24 cellular contexts compared by ENCODE assay signal in genomic region chr1:155313266-155313665, GRCh38. TPM values are rescaled to one million over a fixed set of nuclear protein-coding genes. Genes with fewer than 3 reads are reported as not detected.
DNase-seq lines count a peak whose midpoint lies in the region; ATAC-seq and TF ChIP-seq lines count a peak whose summit lies in the region.
"Had no signal": no experiment of that assay in that cellular context is flagged by ENCODE, and none has a peak within 500 bp of the region (broad histone marks: within the 10 kb centered on the region; RNA-seq: fewer than 3 reads in every experiment).

No MANE protein-coding gene starts in this region.

- no peak overlapping the region for H3K4me3 ChIP-seq in CD4-positive, alpha-beta memory T cell (ENCODE audit: low read length in 2 of 2)
- H3K4me3 ChIP-seq in IMR-90 (ENCODE audit: insufficient read depth, low read depth, low read length) = no peak overlapping the region
- no peak overlapping the region for H3K4me3 ChIP-seq in neural progenitor cell
- H3K4me3 ChIP-seq: gastroesophageal sphincter, GM23248, spleen had no signal

- POLR2A ChIA-PET in CD4-positive, alpha-beta memory T cell (lab: Charles Lee; ENCODE audit: partially characterized antibody) = interaction anchor here (1.1 kb wide), 1 partner anchor 57 kb away, joined by 3 read pairs; no protein-coding TSS in a partner anchor
- POLR2A ChIA-PET in IMR-90 (lab: Charles Lee; ENCODE audit: unreplicated experiment) = no interaction called here

- no peak for DNase-seq in CD4-positive, alpha-beta memory T cell
- no peak for DNase-seq in IMR-90
- no peak for DNase-seq in endothelial cell (ENCODE audit: low spot score)
- no peak for DNase-seq in neural progenitor cell (ENCODE audit: low spot score)
- DNase-seq in GM19238 (ENCODE audit: insufficient read length, low spot score) = no peak
- no peak for DNase-seq in inferior parietal cortex (ENCODE audit: extremely low spot score)
- DNase-seq: GM23248; mesendoderm; naive thymus-derived CD8-positive, alpha-beta T cell; NCI-H1105; NCI-H1930; NCI-H69; SHP77 treated with DMSO at 0.1 percent for 48 hours; spleen had no signal

- peaks cover 10% of the 10 kb centered on the region; the same call in 1 of the 2 replicates for H3K9me1 ChIP-seq in IMR-90 (ENCODE audit: insufficient read depth, low read length)

- H3K27me3 ChIP-seq in CD4-positive, alpha-beta memory T cell (ENCODE audit: insufficient read depth, low read length) = no peaks in the 10 kb centered on the region
- H3K27me3 ChIP-seq in IMR-90 (ENCODE audit: control insufficient read depth, insufficient read depth, low read length) (no peaks in the 10 kb centered on the region), neural progenitor cell (no peaks in the 10 kb centered on the region)
- H3K27me3 ChIP-seq: gastroesophageal sphincter, spleen had no signal

- no peaks in the 10 kb centered on the region for H3K9me3 ChIP-seq in CD4-positive, alpha-beta memory T cell (ENCODE audit: control insufficient read depth in 1 of 2, low read length in 2 of 2)
- no peaks in the 10 kb centered on the region for H3K9me3 ChIP-seq in IMR-90 (ENCODE audit: control insufficient read depth, insufficient read depth, low read length)
- no peaks in the 10 kb centered on the region for H3K9me3 ChIP-seq in neural progenitor cell (ENCODE audit: low read depth)
- H3K9me3 ChIP-seq: gastroesophageal sphincter, spleen had no signal

- H3K18ac ChIP-seq in IMR-90 (ENCODE audit: low read depth, low read length) = no peak overlapping the region

- no peak overlapping the region for H3K27ac ChIP-seq in CD4-positive, alpha-beta memory T cell (ENCODE audit: low read depth, low read length)
- H3K27ac ChIP-seq in IMR-90 (ENCODE audit: insufficient read depth, low read length) (no peak overlapping the region), neural progenitor cell (no peak overlapping the region)
- H3K27ac ChIP-seq: C4-2B, gastroesophageal sphincter, GM23248, spleen had no signal

- H3K36me3 ChIP-seq in CD4-positive, alpha-beta memory T cell (ENCODE audit: insufficient read depth, low read length) = peaks cover 12% of the 10 kb centered on the region
- H3K36me3 ChIP-seq in IMR-90 (ENCODE audit: control insufficient read depth, insufficient read depth, low read length) (peaks cover 20% of the 10 kb centered on the region), neural progenitor cell (no peaks in the 10 kb centered on the region)

- no peak for TF ChIP-seq CTCF in IMR-90 (conservative IDR thresholded peaks at IDR 0.05; ENCODE audit: low read depth, low read length)
- no peak for TF ChIP-seq CTCF in endothelial cell (IDR thresholded peaks at IDR 0.05; ENCODE audit: unreplicated experiment)
- no peak for TF ChIP-seq CTCF in neural progenitor cell (IDR thresholded peaks at IDR 0.05)

- H2AFZ ChIP-seq in IMR-90 (replicated peaks; ENCODE audit: low read length, poor library complexity) = no peak overlapping the region
- no peak overlapping the region for H2AFZ ChIP-seq in neural progenitor cell (replicated peaks)
- H2AFZ ChIP-seq: GM23248 had no signal

- 92% methylated on average over 7 of the region's 8 CpGs; no CpG with 5 or more reads in 1 of the 2 experiments for WGBS in IMR-90 (ENCODE audit: extremely low coverage in 2 of 2, insufficient read length in 1 of 2), 2 experiments

- TF ChIP-seq RAD21 in IMR-90 (IDR thresholded peaks at IDR 0.05; ENCODE audit: low read length) = no peak

- peaks cover 9 to 35% of the 10 kb centered on the region in 2 donors for H3K36me3 Mint-ChIP-seq in CD4-positive, alpha-beta memory T cell
- peaks cover 44% of the 10 kb centered on the region for H3K36me3 Mint-ChIP-seq in endothelial cell (ENCODE audit: low read depth, unreplicated experiment)
- peaks cover 39% of the 10 kb centered on the region for H3K36me3 Mint-ChIP-seq in neural progenitor cell

- no peak for TF ChIP-seq POLR2A in IMR-90 (IDR thresholded peaks at IDR 0.05; ENCODE audit: low read depth, low read length)

- peaks cover 33% of the 10 kb centered on the region for H3F3A ChIP-seq in neural progenitor cell (ENCODE audit: low read depth)

- peaks cover 16 to 41% (median 23%) of the 10 kb centered on the region in 4 donors for H3K4me1 Mint-ChIP-seq in CD4-positive, alpha-beta memory T cell
- peaks cover 50% of the 10 kb centered on the region for H3K4me1 Mint-ChIP-seq in endothelial cell (ENCODE audit: unreplicated experiment)
- peaks cover 29% of the 10 kb centered on the region for H3K4me1 Mint-ChIP-seq in neural progenitor cell

- dilution Hi-C loops in IMR-90 (cut with HindIII; ENCODE audit: low sequenced_read_pairs, unreplicated experiment) = no loop called here

- H3K14ac ChIP-seq in IMR-90 (replicated peaks; ENCODE audit: low read depth, low read length) = no peak overlapping the region

- no peak overlapping the region for H3K9ac ChIP-seq in IMR-90 (ENCODE audit: low read depth, low read length)
- H3K9ac ChIP-seq in neural progenitor cell = no peak overlapping the region
- H3K9ac ChIP-seq: GM23248 had no signal

- H3K4me1 ChIP-seq in CD4-positive, alpha-beta memory T cell (ENCODE audit: insufficient read depth, low read length) = peaks cover 15% of the 10 kb centered on the region
- peaks cover 4% of the 10 kb centered on the region for H3K4me1 ChIP-seq in IMR-90 (ENCODE audit: control insufficient read depth, insufficient read depth, low read length)
- H3K4me1 ChIP-seq in neural progenitor cell = peaks cover 14% of the 10 kb centered on the region

- H3K27me3 Mint-ChIP-seq in CD4-positive, alpha-beta memory T cell = no peaks in the 10 kb centered on the region
- peaks cover 26% of the 10 kb centered on the region for H3K27me3 Mint-ChIP-seq in endothelial cell (ENCODE audit: unreplicated experiment)
- H3K27me3 Mint-ChIP-seq in neural progenitor cell (ENCODE audit: insufficient read depth, low read depth) = peaks cover 5% of the 10 kb centered on the region
- H3K27me3 Mint-ChIP-seq: activated naive CD8-positive, alpha-beta T cell; dendritic cell treated with granulocyte-macrophage colony-stimulating factor and Interleukin-4, amounts not matched to agents 40 ng/mL and 50 ng/mL, for 4 days; IgD-negative memory B cell; naive thymus-derived CD8-positive, alpha-beta T cell had no signal

- no peak overlapping the region for H3K4ac ChIP-seq in IMR-90 (ENCODE audit: low read depth, low read length)

- no peak overlapping the region for H4K5ac ChIP-seq in IMR-90 (ENCODE audit: low read depth, low read length)

- H2BK15ac ChIP-seq in IMR-90 (ENCODE audit: low read depth, low read length) = no peak overlapping the region

- H3K4me2 ChIP-seq in IMR-90 (ENCODE audit: low read depth, low read length) (no peak overlapping the region), neural progenitor cell (no peak overlapping the region)

- H3K79me1 ChIP-seq in IMR-90 (ENCODE audit: low read depth in 1 of 2, low read length in 2 of 2) = peaks cover 15 to 53% of the 10 kb centered on the region in 2 experiments

- no peak overlapping the region for H2AK9ac ChIP-seq in IMR-90 (replicated peaks; ENCODE audit: low read depth, low read length, poor library complexity)

- intact Hi-C loops in CD4-positive, alpha-beta memory T cell (cut with micrococcal nuclease) = no loop called here
- intact Hi-C loops in IMR-90 (cut with micrococcal nuclease) = no loop called here

- H3K79me2 ChIP-seq in neural progenitor cell (ENCODE audit: low read depth) = peaks cover 43% of the 10 kb centered on the region

- no peak overlapping the region for H4K8ac ChIP-seq in IMR-90 (ENCODE audit: low read depth in 2 of 2, low read length in 2 of 2)

- H2BK120ac ChIP-seq in IMR-90 (ENCODE audit: low read depth, low read length) = no peak overlapping the region

- H2BK5ac ChIP-seq in IMR-90 (ENCODE audit: low read depth, low read length, poor library complexity, severe bottlenecking) = no peak overlapping the region

- peak overlapping the region in 4 of 7 donors; percentile 5 to 70 (median 48) for H3K27ac Mint-ChIP-seq in CD4-positive, alpha-beta memory T cell
- peak overlapping the region; percentile 21 for H3K27ac Mint-ChIP-seq in endothelial cell (ENCODE audit: unreplicated experiment)
- H3K27ac Mint-ChIP-seq in neural progenitor cell = no peak overlapping the region
- H3K27ac Mint-ChIP-seq: activated naive CD8-positive, alpha-beta T cell; dendritic cell treated with granulocyte-macrophage colony-stimulating factor and Interleukin-4, amounts not matched to agents 40 ng/mL and 50 ng/mL, for 4 days; IgD-negative memory B cell; WTC11 had no signal

- H4K20me1 ChIP-seq in IMR-90 (ENCODE audit: insufficient read depth, low read length) = no peaks in the 10 kb centered on the region
- H4K20me1 ChIP-seq in neural progenitor cell (ENCODE audit: low read depth) = peaks cover 57% of the 10 kb centered on the region

- no TSS peak for BruUV-seq in IMR-90 (replicated peaks; lab: Mats Ljungman, UMichigan)

- H4K91ac ChIP-seq in IMR-90 (ENCODE audit: insufficient read depth, low read depth, low read length) = no peak overlapping the region

- H3K4me3 Mint-ChIP-seq in CD4-positive, alpha-beta memory T cell = no peak overlapping the region
- H3K4me3 Mint-ChIP-seq in endothelial cell (ENCODE audit: unreplicated experiment) (peak overlapping the region; percentile 54), neural progenitor cell (peak overlapping the region; percentile 57)
- H3K4me3 Mint-ChIP-seq: activated naive CD8-positive, alpha-beta T cell; dendritic cell treated with granulocyte-macrophage colony-stimulating factor and Interleukin-4, amounts not matched to agents 40 ng/mL and 50 ng/mL, for 4 days; WTC11 had no signal

- H3K9me3 Mint-ChIP-seq in CD4-positive, alpha-beta memory T cell = peaks cover 0 to 1% (median 0%) of the 10 kb centered on the region in 8 donors
- H3K9me3 Mint-ChIP-seq in endothelial cell (ENCODE audit: unreplicated experiment) = no peaks in the 10 kb centered on the region
- H3K9me3 Mint-ChIP-seq in neural progenitor cell = no peaks in the 10 kb centered on the region
- H3K9me3 Mint-ChIP-seq: dendritic cell treated with granulocyte-macrophage colony-stimulating factor and Interleukin-4, amounts not matched to agents 40 ng/mL and 50 ng/mL, for 4 days; IgD-negative memory B cell; naive thymus-derived CD8-positive, alpha-beta T cell; WTC11 had no signal

- H2AK5ac ChIP-seq in IMR-90 (ENCODE audit: low read depth, low read length) = 0 out of 2 replicates have a peak overlapping the region, but pooled peaks have one; percentile 3

- H3K23ac ChIP-seq in IMR-90 (ENCODE audit: low read depth, low read length) = no peak overlapping the region

- ATAC-seq in IMR-90 (ENCODE audit: low read depth) (no peak), HG03108 (IDR thresholded peaks at IDR 0.05; ENCODE audit: unreplicated experiment) (no peak)
- ATAC-seq: gastroesophageal sphincter; naive thymus-derived CD8-positive, alpha-beta T cell; WTC11 had no signal

- CTCF ChIA-PET in CD4-positive, alpha-beta memory T cell (lab: Charles Lee; ENCODE audit: partially characterized antibody) = interaction anchor here (0.8 to 1.2 kb wide), 3 partner anchors 9 to 169 kb away, joined by 3 to 4 read pairs (median 3); no protein-coding TSS in a partner anchor
- CTCF ChIA-PET in IMR-90 (lab: Yijun Ruan, JAX) = no interaction called here

- H2BK20ac ChIP-seq in IMR-90 (ENCODE audit: low read depth, low read length) = no peak overlapping the region

- no peak overlapping the region for H3K56ac ChIP-seq in IMR-90 (ENCODE audit: extremely low read depth, insufficient read depth, low read length)

- in situ Hi-C loops in IMR-90 (cut with MboI; ENCODE audit: low sequenced_read_pairs) = no loop called here

RNA-seq across cellular contexts. Expression of gene FDPS, which starts 4.6 kb away (rescaled TPM):
- total RNA-seq in CD4-positive, alpha-beta memory T cell = 10 to 100 TPM; 82.8 to 91.3 TPM
- 100 to 1,000 TPM; 100 to 157 TPM for polyA plus RNA-seq in CD4-positive, alpha-beta memory T cell
- total RNA-seq in IMR-90 (2012; rRNA removed) (176 and 191 TPM in 2 replicates), endothelial cell (ENCODE audit: unreplicated experiment) (540 TPM), neural progenitor cell (ENCODE audit: low replicate concordance) (215 and 266 TPM in 2 replicates)
- polyA plus RNA-seq in IMR-90 (2012; rRNA removed) = 183 and 186 TPM in 2 replicates
- 89.2 and 302 TPM in 2 replicates for polyA plus RNA-seq in IMR-90 (2012; cell fraction: cytosol; rRNA removed)
- polyA plus RNA-seq in IMR-90 (2012; cell fraction: nucleus; rRNA removed; ENCODE audit: low replicate concordance) = 127 and 231 TPM in 2 replicates

RNA-seq across cellular contexts. Expression of gene RUSC1, which starts 7.4 kb away (rescaled TPM):
- 10 to 100 TPM; 20.0 to 20.1 TPM for total RNA-seq in CD4-positive, alpha-beta memory T cell
- 10 to 100 TPM in 1 of 2 donors, 1 to 10 TPM in 1; 6.8 to 11.8 TPM for polyA plus RNA-seq in CD4-positive, alpha-beta memory T cell
- 4.1 and 4.2 TPM in 2 replicates for total RNA-seq in IMR-90 (2012; rRNA removed)
- 31.4 and 32.7 TPM in 2 replicates for polyA plus RNA-seq in IMR-90 (2012; rRNA removed)
- polyA plus RNA-seq in IMR-90 (2012; cell fraction: cytosol; rRNA removed) = 20.7 and 29.2 TPM in 2 replicates
- polyA plus RNA-seq in IMR-90 (2012; cell fraction: nucleus; rRNA removed; ENCODE audit: low replicate concordance) = 92.9 and 175 TPM in 2 replicates
- total RNA-seq in endothelial cell (ENCODE audit: unreplicated experiment) = 67.1 TPM
- 17.0 and 43.4 TPM in 2 replicates for total RNA-seq in neural progenitor cell (ENCODE audit: low replicate concordance)

RNA-seq across cellular contexts. Expression of gene PKLR, which starts 12.0 kb away (rescaled TPM):
- not detected for total RNA-seq in CD4-positive, alpha-beta memory T cell
- polyA plus RNA-seq in CD4-positive, alpha-beta memory T cell = not detected
- total RNA-seq in IMR-90 (2012; rRNA removed) = not detected in 2 replicates
- polyA plus RNA-seq in IMR-90 (2012; rRNA removed) = 0.03 TPM in 1 of 2 replicates, not detected in the other
- not detected in 2 replicates for polyA plus RNA-seq in IMR-90 (2012; cell fraction: cytosol; rRNA removed)
- 0.03 and 0.05 TPM in 2 replicates for polyA plus RNA-seq in IMR-90 (2012; cell fraction: nucleus; rRNA removed; ENCODE audit: low replicate concordance)
- not detected for total RNA-seq in endothelial cell (ENCODE audit: unreplicated experiment)
- total RNA-seq in neural progenitor cell (ENCODE audit: low replicate concordance) = 0.53 and 0.54 TPM in 2 replicates
- total RNA-seq: cardiac septum; gastroesophageal sphincter; GM23248; naive thymus-derived CD8-positive, alpha-beta T cell; osteocyte; ureter had no signal
- polyA plus RNA-seq: GM23248; IgD-negative memory B cell; naive thymus-derived CD8-positive, alpha-beta T cell had no signal

RNA-seq across cellular contexts. Expression of gene HCN3, which starts 36.0 kb away (rescaled TPM):
- total RNA-seq in CD4-positive, alpha-beta memory T cell = 1 to 10 TPM; 4.9 to 5.3 TPM
- polyA plus RNA-seq in CD4-positive, alpha-beta memory T cell = under 1 TPM; 0.10 to 0.41 TPM
- total RNA-seq in IMR-90 (2012; rRNA removed) (0.36 and 0.83 TPM in 2 replicates), endothelial cell (ENCODE audit: unreplicated experiment) (7.3 TPM), neural progenitor cell (ENCODE audit: low replicate concordance) (1.9 and 5.9 TPM in 2 replicates)
- polyA plus RNA-seq in IMR-90 (2012; rRNA removed) = 2.7 and 2.9 TPM in 2 replicates
- 0.88 and 1.4 TPM in 2 replicates for polyA plus RNA-seq in IMR-90 (2012; cell fraction: cytosol; rRNA removed)
- polyA plus RNA-seq in IMR-90 (2012; cell fraction: nucleus; rRNA removed; ENCODE audit: low replicate concordance) = 20.7 and 30.0 TPM in 2 replicates

RNA-seq across cellular contexts. Expression of gene CLK2, which starts 40.0 kb away (rescaled TPM):
- total RNA-seq in CD4-positive, alpha-beta memory T cell = 100 to 1,000 TPM; 123 to 126 TPM
- 10 to 100 TPM; 11.4 to 21.5 TPM for polyA plus RNA-seq in CD4-positive, alpha-beta memory T cell
- total RNA-seq in IMR-90 (2012; rRNA removed) = 19.2 and 19.7 TPM in 2 replicates
- polyA plus RNA-seq in IMR-90 (2012; rRNA removed) = 53.0 and 61.2 TPM in 2 replicates
- polyA plus RNA-seq in IMR-90 (2012; cell fraction: cytosol; rRNA removed) = 18.2 and 18.6 TPM in 2 replicates
- 460 and 576 TPM in 2 replicates for polyA plus RNA-seq in IMR-90 (2012; cell fraction: nucleus; rRNA removed; ENCODE audit: low replicate concordance)
- total RNA-seq in endothelial cell (ENCODE audit: unreplicated experiment) = 62.8 TPM
- 41.7 and 62.2 TPM in 2 replicates for total RNA-seq in neural progenitor cell (ENCODE audit: low replicate concordance)

Comparison
In these comparisons a context has a peak if more than half of its experiments do, and no peak if none do; other contexts are left out.
1. H3K4me3 Mint-ChIP-seq: peak in endothelial cell (single experiment) and neural progenitor cell (single experiment); none in CD4-positive, alpha-beta memory T cell (0 of 8).